Comparison of ENCODE assay signal across 25 cellular contexts in genomic region chr15:56019060-56019793, GRCh38. TPM values are rescaled to one million over a fixed set of nuclear protein-coding genes. Genes with fewer than 3 reads are reported as not detected.
DNase-seq lines count a peak whose midpoint lies in the region; ATAC-seq, FAIRE-seq and TF ChIP-seq lines count a peak whose summit lies in the region.
"Had no signal": no experiment of that assay in that cellular context is flagged by ENCODE, and none has a peak within 500 bp of the region (broad histone marks: within the 10 kb centered on the region; RNA-seq: fewer than 3 reads in every experiment).

No MANE protein-coding gene starts in this region.

- BruUV-seq in HepG2 (replicated peaks; lab: Mats Ljungman, UMichigan): no TSS peak
- TSS peak; percentile 73 for BruUV-seq in PC-9 (replicated peaks; lab: Mats Ljungman, UMichigan)
- BruUV-seq in K562 (replicated peaks; lab: Mats Ljungman, UMichigan): no TSS peak

- CTCF ChIA-PET in HepG2 (lab: Yijun Ruan, JAX; ENCODE audit: low intra/inter-chr PET ratio, low total read pairs) (no interaction called here), PC-9 (lab: Charles Lee) (interaction anchor here (0.6 to 0.7 kb wide), 2 partner anchors 34 to 80 kb away, joined by 3 to 4 read pairs; no protein-coding TSS in a partner anchor), K562 (lab: Yijun Ruan, JAX; ENCODE audit: low intra/inter-chr PET ratio) (no interaction called here)

- intact Hi-C loops in HepG2 (cut with micrococcal nuclease; ENCODE audit: unreplicated experiment) (no loop called here), right lobe of liver (cut with DNase I) (no loop called here), PC-9 (cut with micrococcal nuclease; ENCODE audit: unreplicated experiment) (no loop called here), K562 (cut with micrococcal nuclease) (no loop called here), CD14-positive monocyte (cut with micrococcal nuclease) (no loop called here)

- H3K27me3 Mint-ChIP-seq in CD14-positive monocyte (ENCODE audit: low read depth in 3 of 3): peaks cover 0 to 4% (median 3%) of the 10 kb centered on the region in 3 donors

- TF ChIP-seq EP300 in HepG2 (IDR thresholded peaks at IDR 0.05; ENCODE audit: low read depth in 2 of 2, low read length in 2 of 2) (no peak), HepG2 (CRISPR knock-in tag; IDR thresholded peaks at IDR 0.05; ENCODE audit: borderline replicate concordance) (no peak), K562 (IDR thresholded peaks at IDR 0.05; ENCODE audit: low read length) (no peak)

- H3K9ac ChIP-seq in HepG2 (ENCODE audit: insufficient read depth, low read depth, low read length) (no peak overlapping the region), K562 (ENCODE audit: insufficient read depth in 1 of 2, low read depth in 2 of 2, low read length in 2 of 2) (no peak overlapping the region)

- no peaks in the 10 kb centered on the region for H3K9me1 ChIP-seq in K562 (ENCODE audit: control insufficient read depth, insufficient read depth, low read length)

- H3K4me2 ChIP-seq in HepG2 (ENCODE audit: low read depth, low read length): peak overlapping the region; percentile 64
- H3K4me2 ChIP-seq in PC-9: peak overlapping the region; percentile 74
- peak overlapping the region; percentile 59 for H3K4me2 ChIP-seq in K562 (ENCODE audit: insufficient read depth, low read length)

- FAIRE-seq in HepG2 (lab: Jason Lieb, UNC): no peak
- no peak for FAIRE-seq in K562 (lab: Jason Lieb, UNC)
- FAIRE-seq: colon, islet of Langerhans had no signal

- H2AFZ ChIP-seq in HepG2 (ENCODE audit: low read length) (no peak overlapping the region), PC-9 (peak overlapping the region; percentile 77), K562 (ENCODE audit: low read depth, low read length) (peak overlapping the region; percentile 56; the same call in 1 of the 2 replicates)

- H3K4me3 ChIP-seq in HepG2 (replicated peaks in 1 of 3; ENCODE audit: insufficient read depth in 1 of 3, low read depth in 2 of 3, low read length in 3 of 3) (peak overlapping the region in 2 of 3 experiments; percentile 18 to 23; a peak in 2 of 6 replicates), right lobe of liver (no peak overlapping the region), PC-9 (peak overlapping the region; percentile 59; the same call in 1 of the 2 replicates), K562 (no peak overlapping the region)
- H3K4me3 ChIP-seq: lower lobe of right lung had no signal

- no peaks in the 10 kb centered on the region; the same call in 1 of the 2 replicates for H3F3A ChIP-seq in PC-9 (ENCODE audit: insufficient read depth, low read depth)

- POLR2A ChIA-PET in HepG2 (lab: Yijun Ruan, JAX): interaction anchor here (0.9 to 2.5 kb wide), 2 partner anchors 12 to 21 kb away, joined by 4 to 17 read pairs; no protein-coding TSS in a partner anchor
- POLR2A ChIA-PET in PC-9 (lab: Charles Lee; ENCODE audit: unreplicated experiment): no interaction called here
- POLR2A ChIA-PET in K562 (lab: Yijun Ruan, JAX): interaction anchor here (0.7 to 1.0 kb wide), 2 partner anchors 11 to 19 kb away, joined by 3 to 4 read pairs; no protein-coding TSS in a partner anchor

- H3K4me3 Mint-ChIP-seq in CD14-positive monocyte: no peak overlapping the region
- H3K4me3 Mint-ChIP-seq: activated CD4-positive, alpha-beta memory T cell treated with anti-CD3 and anti-CD28 coated beads for 36 hours; activated naive CD4-positive, alpha-beta T cell treated with anti-CD3 and anti-CD28 coated beads, Interleukin-2, amount 50 U/mL, for 24 hours; stimulated activated effector memory CD8-positive, alpha-beta T cell treated with anti-CD3 and anti-CD28 coated beads, Interleukin-12 subunit alpha, Interleukin-12 subunit beta, amount 100 ng/mL, for 72 hours had no signal

- no peak overlapping the region for H3K27ac ChIP-seq in HepG2 (ENCODE audit: extremely low read length, insufficient read depth, low read length)
- H3K27ac ChIP-seq in right lobe of liver: no peak overlapping the region
- peak overlapping the region; percentile 65 for H3K27ac ChIP-seq in PC-9
- H3K27ac ChIP-seq in K562 (ENCODE audit: extremely low read depth, low read depth, low read length): no peak overlapping the region
- H3K27ac ChIP-seq: lower lobe of right lung, RWPE1, VCaP had no signal

- no peaks in the 10 kb centered on the region for H3K27me3 ChIP-seq in HepG2 (ENCODE audit: control insufficient read depth in 1 of 2, insufficient read depth in 2 of 2, low read length in 2 of 2)
- no peaks in the 10 kb centered on the region for H3K27me3 ChIP-seq in right lobe of liver
- no peaks in the 10 kb centered on the region for H3K27me3 ChIP-seq in PC-9 (ENCODE audit: insufficient read depth, low read depth)
- H3K27me3 ChIP-seq in K562 (ENCODE audit: control insufficient read depth in 2 of 2, insufficient read depth in 2 of 2, low read length in 2 of 2): no peaks in the 10 kb centered on the region; a peak in 1 of 5 replicates

- 6% methylated on average over 11 of the region's 11 CpGs for WGBS in HepG2 (ENCODE audit: low lambda C conversion rate)
- WGBS in right lobe of liver (ENCODE audit: insufficient coverage, low coverage, low lambda C conversion rate, missing lambda C conversion rate): 63% methylated on average over 10 of the region's 11 CpGs
- 7% methylated on average over 11 of the region's 11 CpGs for WGBS in K562 (ENCODE audit: insufficient coverage, low coverage, missing lambda C conversion rate)

- H3K9me2 ChIP-seq in PC-9 (ENCODE audit: insufficient read depth): peaks cover 4% of the 10 kb centered on the region; the same call in 1 of the 2 replicates

- TF ChIP-seq RAD21 in HepG2 (CRISPR knock-in tag; IDR thresholded peaks at IDR 0.05) (no peak), K562 (CRISPR knock-in tag; conservative IDR thresholded peaks at IDR 0.05 in 1 of 2, IDR thresholded peaks at IDR 0.05 in 1 of 2) (no peak)

- TF ChIP-seq CTCF in HepG2 (CRISPR knock-in tag; IDR thresholded peaks at IDR 0.05) (no peak), right lobe of liver (IDR thresholded peaks at IDR 0.05) (no peak), PC-9 (conservative IDR thresholded peaks at IDR 0.05) (no peak), K562 (IDR thresholded peaks at IDR 0.05 in 2 of 3, conservative IDR thresholded peaks at IDR 0.05 in 1 of 3; ENCODE audit: insufficient read depth in 2 of 3, low read depth in 1 of 3, low read length in 3 of 3) (no peak), CD14-positive monocyte (IDR thresholded peaks at IDR 0.05) (no peak)

- DNase-seq in HepG2 (ENCODE audit: low spot score) (no peak), right lobe of liver (no peak), PC-9 (peak; percentile 60 to 77), K562 (ENCODE audit: extremely low read depth in 1 of 4, low spot score in 3 of 4) (no peak), CD14-positive monocyte (ENCODE audit: low spot score) (no peak)
- DNase-seq: ACHN; activated CD4-positive, alpha-beta memory T cell treated with anti-CD3 and anti-CD28 coated beads for 36 hours; activated T-cell treated with anti-CD3 and anti-CD28 coated beads, Interleukin-2, amount 50 U/mL, for 1 hour; C1 segment of cervical spinal cord; HCEC 1CT; Karpas-422; lower lobe of right lung; NCI-H1105 treated with DMSO at 0.1 percent for 48 hours; NCI-H2107; NCI-H774; right cardiac atrium had no signal

- H4K20me1 ChIP-seq in HepG2 (ENCODE audit: insufficient read depth, low read length) (no peaks in the 10 kb centered on the region), PC-9 (ENCODE audit: insufficient read depth) (no peaks in the 10 kb centered on the region), K562 (replicated peaks; ENCODE audit: control insufficient read depth, insufficient read depth, low read length) (no peaks in the 10 kb centered on the region)

- in situ Hi-C loops in HepG2 (cut with HindIII; ENCODE audit: extremely low pct_ligation_motif_present, low pct_unique_long_range_greater_than_20kb) (no loop called here), K562 (cut with MboI) (no loop called here)

- H3K36me3 ChIP-seq in HepG2 (replicated peaks in 1 of 2; ENCODE audit: control insufficient read depth in 1 of 2, insufficient read depth in 2 of 2, low read length in 2 of 2): no peaks in the 10 kb centered on the region
- no peaks in the 10 kb centered on the region for H3K36me3 ChIP-seq in right lobe of liver
- H3K36me3 ChIP-seq in PC-9 (ENCODE audit: low read depth): no peaks in the 10 kb centered on the region
- no peaks in the 10 kb centered on the region for H3K36me3 ChIP-seq in K562 (ENCODE audit: control insufficient read depth, insufficient read depth, low read length)
- H3K36me3 ChIP-seq: lower lobe of right lung had no signal

- no peaks in the 10 kb centered on the region for H3K79me2 ChIP-seq in HepG2 (ENCODE audit: insufficient read depth, low read length)
- H3K79me2 ChIP-seq in PC-9 (ENCODE audit: low read depth): peaks cover 11% of the 10 kb centered on the region
- no peaks in the 10 kb centered on the region for H3K79me2 ChIP-seq in K562 (ENCODE audit: control insufficient read depth, insufficient read depth, low read length)

- no peak overlapping the region for H3K27ac Mint-ChIP-seq in CD14-positive monocyte
- H3K27ac Mint-ChIP-seq: activated CD4-positive, alpha-beta memory T cell treated with anti-CD3 and anti-CD28 coated beads for 36 hours; activated naive CD4-positive, alpha-beta T cell treated with anti-CD3 and anti-CD28 coated beads, Interleukin-2, amount 50 U/mL, for 24 hours; stimulated activated effector memory CD8-positive, alpha-beta T cell treated with anti-CD3 and anti-CD28 coated beads, Interleukin-12 subunit alpha, Interleukin-12 subunit beta, amount 100 ng/mL, for 72 hours had no signal

- no peak for ATAC-seq in HepG2
- ATAC-seq in right lobe of liver: no peak
- no peak for ATAC-seq in K562
- ATAC-seq in HG02642 (IDR thresholded peaks at IDR 0.05; ENCODE audit: poor library complexity, unreplicated experiment): no peak
- ATAC-seq in HG03378 (IDR thresholded peaks at IDR 0.05; ENCODE audit: unreplicated experiment): no peak
- ATAC-seq in HG03342 (IDR thresholded peaks at IDR 0.05; ENCODE audit: unreplicated experiment): no peak
- ATAC-seq: lower lobe of right lung; right cardiac atrium; stimulated activated effector memory CD8-positive, alpha-beta T cell treated with anti-CD3 and anti-CD28 coated beads, Interleukin-12 subunit alpha, Interleukin-12 subunit beta, amount 100 ng/mL, for 72 hours had no signal

- no peaks in the 10 kb centered on the region for H3K4me1 Mint-ChIP-seq in CD14-positive monocyte
- H3K4me1 Mint-ChIP-seq: activated naive CD4-positive, alpha-beta T cell treated with anti-CD3 and anti-CD28 coated beads, Interleukin-2, amount 50 U/mL, for 24 hours had no signal

- H3K9me3 ChIP-seq in HepG2 (ENCODE audit: low read length) (peaks cover 8% of the 10 kb centered on the region), right lobe of liver (no peaks in the 10 kb centered on the region), PC-9 (ENCODE audit: insufficient read depth, low read depth) (no peaks in the 10 kb centered on the region), K562 (replicated peaks; ENCODE audit: control insufficient read depth, insufficient read depth, low read depth, low read length) (no peaks in the 10 kb centered on the region; the same call in 1 of the 2 replicates)
- H3K9me3 ChIP-seq: lower lobe of right lung had no signal

- TF ChIP-seq POLR2A in HepG2 (IDR thresholded peaks at IDR 0.05; ENCODE audit: insufficient read depth in 1 of 2, low read depth in 2 of 2, low read length in 2 of 2): no peak
- no peak for TF ChIP-seq POLR2A in right lobe of liver (IDR thresholded peaks at IDR 0.05)
- no peak for TF ChIP-seq POLR2A in K562 (conservative IDR thresholded peaks at IDR 0.05)

- H3K4me1 ChIP-seq in HepG2 (ENCODE audit: insufficient read depth, low read length) (peaks cover 28% of the 10 kb centered on the region), right lobe of liver (no peaks in the 10 kb centered on the region), PC-9 (replicated peaks; ENCODE audit: insufficient read depth) (peaks cover 15% of the 10 kb centered on the region), K562 (replicated peaks in 1 of 2; ENCODE audit: control insufficient read depth in 2 of 2, insufficient read depth in 2 of 2, low read length in 2 of 2) (peaks cover 0 to 5% of the 10 kb centered on the region in 2 experiments; a peak in 1 of 5 replicates)
- H3K4me1 ChIP-seq: lower lobe of right lung had no signal

- H3K36me3 Mint-ChIP-seq in CD14-positive monocyte: no peaks in the 10 kb centered on the region
- H3K36me3 Mint-ChIP-seq: activated naive CD4-positive, alpha-beta T cell treated with anti-CD3 and anti-CD28 coated beads, Interleukin-2, amount 50 U/mL, for 24 hours; stimulated activated effector memory CD8-positive, alpha-beta T cell treated with anti-CD3 and anti-CD28 coated beads, Interleukin-12 subunit alpha, Interleukin-12 subunit beta, amount 100 ng/mL, for 72 hours had no signal

- peaks cover 12 to 28% (median 14%) of the 10 kb centered on the region in 7 donors for H3K9me3 Mint-ChIP-seq in CD14-positive monocyte
- H3K9me3 Mint-ChIP-seq: stimulated activated effector memory CD8-positive, alpha-beta T cell treated with anti-CD3 and anti-CD28 coated beads, Interleukin-12 subunit alpha, Interleukin-12 subunit beta, amount 100 ng/mL, for 72 hours had no signal

RNA-seq across cellular contexts. Expression of gene NEDD4, which starts 25.8 kb away (rescaled TPM):
- total RNA-seq in HepG2 (2016; rRNA removed; fragmentation: Illumina TruSeq; extraction: Trizol): 13.0 and 25.6 TPM in 2 replicates
- total RNA-seq in HepG2 (2016; cell fraction: cytosol; rRNA removed; fragmentation: Illumina TruSeq; extraction: Trizol; ENCODE audit: low read depth): 1.4 and 2.6 TPM in 2 replicates
- 15.1 and 23.4 TPM in 2 replicates for total RNA-seq in HepG2 (2016; cell fraction: insoluble cytoplasmic fraction; rRNA removed; fragmentation: Illumina TruSeq; extraction: Trizol)
- total RNA-seq in HepG2 (2016; cell fraction: membrane; rRNA removed; fragmentation: Illumina TruSeq; extraction: Trizol): 5.2 and 6.1 TPM in 2 replicates
- 13.0 and 15.3 TPM in 2 replicates for total RNA-seq in HepG2 (2016; cell fraction: nucleus; rRNA removed; fragmentation: Illumina TruSeq; extraction: Trizol)
- polyA plus RNA-seq in HepG2 (2011; rRNA removed): 9.8 and 10.4 TPM in 2 replicates
- 5.1 and 8.3 TPM in 2 replicates for polyA plus RNA-seq in HepG2 (2011; cell fraction: cytosol; rRNA removed)
- 5.3 and 7.5 TPM in 2 replicates for polyA plus RNA-seq in HepG2 (2011; cell fraction: nucleus; rRNA removed)
- polyA plus RNA-seq in HepG2 (2012): 11.3 and 12.5 TPM in 2 replicates
- 0.52 and 0.64 TPM in 2 replicates for polyA plus RNA-seq in HepG2 (2016; cell fraction: cytosol; fragmentation: Illumina TruSeq; extraction: Trizol; ENCODE audit: low read depth)
- polyA plus RNA-seq in HepG2 (2016; cell fraction: insoluble cytoplasmic fraction; fragmentation: Illumina TruSeq; extraction: Trizol; ENCODE audit: low read depth): 11.3 TPM in 2 replicates
- 2.3 and 2.5 TPM in 2 replicates for polyA plus RNA-seq in HepG2 (2016; cell fraction: membrane; fragmentation: Illumina TruSeq; extraction: Trizol; ENCODE audit: low read depth)
- polyA plus RNA-seq in HepG2 (2016; cell fraction: nucleus; fragmentation: Illumina TruSeq; extraction: Trizol; ENCODE audit: insufficient read depth, low read depth): 8.8 and 9.7 TPM in 2 replicates
- 7.6 and 24.3 TPM in 2 replicates for polyA minus RNA-seq in HepG2 (2011; rRNA and poly(A)+ RNA removed; ENCODE audit: low replicate concordance)
- 10.1 and 10.7 TPM in 2 replicates for polyA minus RNA-seq in HepG2 (2011; cell fraction: cytosol; rRNA and poly(A)+ RNA removed)
- 30.1 and 38.0 TPM in 2 replicates for polyA minus RNA-seq in HepG2 (2011; cell fraction: nucleus; rRNA and poly(A)+ RNA removed)
- 10 to 100 TPM; 16.0 to 65.3 (median 22.4) TPM for total RNA-seq in right lobe of liver
- total RNA-seq in PC-9 (2021): 17.8 and 24.5 TPM in 2 replicates
- total RNA-seq in K562 (2011; cell fraction: chromatin; rRNA removed; ENCODE audit: low replicate concordance): 13.0 and 37.1 TPM in 2 replicates
- total RNA-seq in K562 (2011; cell fraction: nucleolus; rRNA removed): 5.2 and 10.1 TPM in 2 replicates
- 16.2 and 17.3 TPM in 2 replicates for total RNA-seq in K562 (2011; cell fraction: nucleoplasm; rRNA removed)
- 13.0 and 15.2 TPM in 2 replicates for total RNA-seq in K562 (2014; rRNA removed)
- 20.0 and 24.2 TPM in 2 replicates for total RNA-seq in K562 (2014; rRNA removed; fragmentation: Illumina TruSeq; extraction: Trizol)
- total RNA-seq in K562 (2015; rRNA removed; fragmentation: Illumina TruSeq; extraction: Trizol): 20.8 and 22.6 TPM in 2 replicates
- total RNA-seq in K562 (2021): 21.6 and 22.1 TPM in 2 replicates
- polyA plus RNA-seq in K562 (2011; rRNA removed): 12.5 and 17.3 TPM in 2 replicates
- 4.1 and 5.5 TPM in 2 replicates for polyA plus RNA-seq in K562 (2011; cell fraction: cytosol; rRNA removed)
- polyA plus RNA-seq in K562 (2011; cell fraction: nucleus; rRNA removed): 6.9 and 9.1 TPM in 2 replicates
- polyA plus RNA-seq in K562 (2012): 12.3 and 28.7 TPM in 2 replicates
- polyA plus RNA-seq in K562 (2014; fragmentation: Illumina TruSeq; extraction: Trizol): 18.7 and 23.7 TPM in 2 replicates
- polyA plus RNA-seq in K562 (2014; fragmentation: Nextera tagmentation; extraction: Ambion mirVana): 10 to 100 TPM in 1 of 2 experiments, 1 to 10 TPM in 1; 7.2 to 12.2 TPM
- 12.4 and 12.9 TPM in 2 replicates for polyA plus RNA-seq in K562 (2014; rRNA removed)
- 26.9 and 27.0 TPM in 2 replicates for polyA minus RNA-seq in K562 (2011; rRNA and poly(A)+ RNA removed)
- polyA minus RNA-seq in K562 (2011; cell fraction: cytosol; rRNA and poly(A)+ RNA removed): 6.6 and 8.8 TPM in 2 replicates
- polyA minus RNA-seq in K562 (2011; cell fraction: nucleus; rRNA and poly(A)+ RNA removed): 9.3 and 16.9 TPM in 2 replicates
- 1 to 10 TPM; 1.2 to 3.8 TPM for polyA plus RNA-seq in CD14-positive monocyte

Comparison
In these comparisons a context has a peak if more than half of its experiments do, and no peak if none do; other contexts are left out.
1. H3K4me3 ChIP-seq: peak in HepG2 (2 of 3) and PC-9 (single experiment); none in right lobe of liver (0 of 3) and K562 (single experiment).
2. DNase-seq: peak in PC-9 (2 of 2); none in HepG2 (single experiment), right lobe of liver (0 of 3), K562 (0 of 4) and CD14-positive monocyte (single experiment).
3. Peak in every context shown above with its lines, with median percentiles within 50 percentile points of each other: H3K4me2 ChIP-seq.